In the genomic region with DNA sequence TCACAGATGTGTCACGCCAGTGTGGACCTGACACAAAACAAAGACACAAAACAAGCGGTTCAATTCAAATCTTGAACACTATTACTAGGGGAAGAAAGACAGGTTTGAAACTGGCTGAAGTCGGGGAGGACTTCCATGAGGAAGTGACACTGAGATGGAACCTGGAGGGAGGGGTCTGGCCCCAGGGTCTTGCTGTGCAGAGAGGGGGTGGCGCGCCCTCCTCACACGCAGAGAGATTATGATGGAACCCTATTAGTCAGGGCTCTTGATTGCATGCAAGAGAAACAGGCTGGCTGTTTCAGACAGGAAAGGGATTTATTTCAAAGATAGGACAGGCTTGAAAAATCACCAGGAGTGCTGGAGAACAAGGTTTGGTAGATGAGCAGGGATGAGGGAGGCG, we compare ENCODE assay signal across 20 cellular contexts.
DNase-seq lines count a peak whose midpoint lies in the region; ATAC-seq, FAIRE-seq and TF ChIP-seq lines count a peak whose summit lies in the region.
"Had no signal": no experiment of that assay in that cellular context is flagged by ENCODE, and none has a peak within 500 bp of the region (broad histone marks: within the 10 kb centered on the region; RNA-seq: fewer than 3 reads in every experiment).

No MANE protein-coding gene starts in this region.

- peak; percentile 11 for DNase-seq in activated CD8-positive, alpha-beta T cell treated with anti-CD3 and anti-CD28 coated beads, Interleukin-2, amount 10 ng/mL, durations not matched to agents 7 days and 5 days
- DNase-seq in activated CD8-positive, alpha-beta T cell treated with anti-CD3 and anti-CD28 coated beads for 36 hours, result no peak
- DNase-seq in H1 (ENCODE audit: low read depth in 1 of 2, low spot score in 2 of 2) (no peak), stomach (peak; percentile 8), cortex of kidney (lab: John Stamatoyannopoulos, UW) (no peak)
- DNase-seq in activated effector memory CD4-positive, alpha-beta T cell treated with Interleukin-2 at 50 U/mL for 16 hours, result no peak
- DNase-seq: Caco-2, HFFc6, IMR-90, Kasumi-1, NCI-H1436, NCI-H2081, NCI-H510A treated with DMSO at 0.1 percent for 48 hours, OCI-M1 had no signal

- H4K20me1 ChIP-seq in Loucy (ENCODE audit: insufficient read depth, low read length, poor library complexity, severe bottlenecking), result no peaks in the 10 kb centered on the region
- H4K20me1 ChIP-seq in H1 (replicated peaks in 1 of 2; ENCODE audit: control insufficient read depth in 1 of 2, insufficient read depth in 2 of 2, low read length in 2 of 2), result no peaks in the 10 kb centered on the region

- no peak overlapping the region for H3K27ac ChIP-seq in H1 (ENCODE audit: low read depth, low read length)
- H3K27ac ChIP-seq in stomach, result no peak overlapping the region
- H3K27ac ChIP-seq: RWPE1, SJSA1 had no signal

- no peaks in the 10 kb centered on the region for H3K9me2 ChIP-seq in Loucy (replicated peaks; ENCODE audit: low read depth, low read length)

- H3K23ac ChIP-seq in H1 (ENCODE audit: insufficient read length), result no peak overlapping the region

- H3K56ac ChIP-seq in H1 (replicated peaks; ENCODE audit: insufficient read length, low read depth, low read length), result no peak overlapping the region

- H4K8ac ChIP-seq in H1 (ENCODE audit: extremely low read depth, insufficient read depth, low read length), result no peak overlapping the region

- H2AK5ac ChIP-seq in H1 (ENCODE audit: low read depth, low read length), result no peak overlapping the region

- no peak overlapping the region for H4K5ac ChIP-seq in H1 (ENCODE audit: insufficient read length, low read depth, low read length)

- no peak overlapping the region for H3K27ac Mint-ChIP-seq in activated CD8-positive, alpha-beta T cell treated with anti-CD3 and anti-CD28 coated beads, Interleukin-2, amount 10 ng/mL, durations not matched to agents 7 days and 5 days
- H3K27ac Mint-ChIP-seq in activated CD8-positive, alpha-beta T cell treated with anti-CD3 and anti-CD28 coated beads for 36 hours, result no peak overlapping the region
- H3K27ac Mint-ChIP-seq: HFFc6 had no signal

- no peak for ATAC-seq in activated CD8-positive, alpha-beta T cell treated with anti-CD3 and anti-CD28 coated beads, Interleukin-2, amount 10 ng/mL, durations not matched to agents 7 days and 5 days
- ATAC-seq in activated CD8-positive, alpha-beta T cell treated with anti-CD3 and anti-CD28 coated beads for 36 hours, result no peak
- ATAC-seq in GM21529 (IDR thresholded peaks at IDR 0.05; ENCODE audit: unreplicated experiment), result no peak
- ATAC-seq: GM12878 had no signal

- no peak overlapping the region; the same call in 1 of the 2 replicates for H3K18ac ChIP-seq in H1 (ENCODE audit: extremely low read depth, low read length)

- H3K4me1 ChIP-seq in Loucy (ENCODE audit: insufficient read depth, low read length, poor library complexity, severe bottlenecking), result peaks cover 25% of the 10 kb centered on the region
- peaks cover 0 to 7% (median 2%) of the 10 kb centered on the region in 4 experiments; a peak in 2 of 7 replicates for H3K4me1 ChIP-seq in H1 (replicated peaks in 1 of 4; ENCODE audit: control insufficient read depth in 3 of 4, insufficient read depth in 4 of 4, low read length in 3 of 4)
- H3K4me1 ChIP-seq in stomach, result no peaks in the 10 kb centered on the region
- H3K4me1 ChIP-seq: Caco-2, SJSA1 had no signal

- no peaks in the 10 kb centered on the region for H3K36me3 Mint-ChIP-seq in activated CD8-positive, alpha-beta T cell treated with anti-CD3 and anti-CD28 coated beads, Interleukin-2, amount 10 ng/mL, durations not matched to agents 7 days and 5 days (ENCODE audit: low read depth)
- no peaks in the 10 kb centered on the region for H3K36me3 Mint-ChIP-seq in activated CD8-positive, alpha-beta T cell treated with anti-CD3 and anti-CD28 coated beads for 36 hours (ENCODE audit: low read depth)

- peaks cover 14% of the 10 kb centered on the region for H3K27me3 Mint-ChIP-seq in activated CD8-positive, alpha-beta T cell treated with anti-CD3 and anti-CD28 coated beads, Interleukin-2, amount 10 ng/mL, durations not matched to agents 7 days and 5 days (ENCODE audit: low read depth)
- H3K27me3 Mint-ChIP-seq in activated CD8-positive, alpha-beta T cell treated with anti-CD3 and anti-CD28 coated beads for 36 hours, result no peaks in the 10 kb centered on the region

- CTCF ChIA-PET in activated CD8-positive, alpha-beta T cell treated with anti-CD3 and anti-CD28 coated beads, Interleukin-2, amount 10 ng/mL, durations not matched to agents 7 days and 5 days (lab: Charles Lee), result no interaction called here
- CTCF ChIA-PET in activated CD8-positive, alpha-beta T cell treated with anti-CD3 and anti-CD28 coated beads for 36 hours (lab: Charles Lee), result no interaction called here
- CTCF ChIA-PET in H1 (lab: Charles Lee; ENCODE audit: partially characterized antibody), result interaction anchor here (1.3 to 1.4 kb wide), 2 partner anchors 13 to 55 kb away, joined by 3 to 6 read pairs; no protein-coding TSS in a partner anchor

- H3K14ac ChIP-seq in H1 (ENCODE audit: insufficient read length), result no peak overlapping the region

- H3K4me2 ChIP-seq in Loucy (ENCODE audit: low read depth, low read length, poor library complexity, severe bottlenecking) (no peak overlapping the region), H1 (ENCODE audit: insufficient read depth in 1 of 2, low read depth in 2 of 2, low read length in 2 of 2) (no peak overlapping the region)

- intact Hi-C loops in activated CD8-positive, alpha-beta T cell treated with anti-CD3 and anti-CD28 coated beads for 36 hours (cut with micrococcal nuclease), result no loop called here
- intact Hi-C loops in stomach (cut with DNase I; ENCODE audit: low total_unique reads), result no loop called here

- no peaks in the 10 kb centered on the region for H3K27me3 ChIP-seq in Loucy (ENCODE audit: insufficient read depth, low read length, poor library complexity, severe bottlenecking)
- no peaks in the 10 kb centered on the region for H3K27me3 ChIP-seq in H1 (replicated peaks in 1 of 4; ENCODE audit: control insufficient read depth in 3 of 4, extremely low read depth in 1 of 4, insufficient read depth in 3 of 4, low read length in 3 of 4)
- H3K27me3 ChIP-seq in stomach, result no peaks in the 10 kb centered on the region
- H3K27me3 ChIP-seq: SJSA1 had no signal

- H3K9me3 ChIP-seq in Loucy (ENCODE audit: insufficient read depth, low read depth, low read length) (no peaks in the 10 kb centered on the region), H1 (ENCODE audit: insufficient read depth in 2 of 2, low read depth in 1 of 2, low read length in 1 of 2) (no peaks in the 10 kb centered on the region; a peak in 1 of 4 replicates), stomach (no peaks in the 10 kb centered on the region)
- H3K9me3 ChIP-seq: Caco-2, SJSA1 had no signal

- no peak overlapping the region for H4K91ac ChIP-seq in H1 (replicated peaks; ENCODE audit: insufficient read length, low read length)

- H3F3A ChIP-seq in Loucy (ENCODE audit: low read depth), result no peaks in the 10 kb centered on the region

- TF ChIP-seq EP300 in H1 (IDR thresholded peaks at IDR 0.05; ENCODE audit: borderline replicate concordance in 1 of 2, low read depth in 2 of 2, low read length in 2 of 2), result no peak
- no peak for TF ChIP-seq EP300 in stomach (IDR thresholded peaks at IDR 0.05)

- no peaks in the 10 kb centered on the region for H3K36me3 ChIP-seq in Loucy (ENCODE audit: insufficient read depth, low read length)
- no peaks in the 10 kb centered on the region for H3K36me3 ChIP-seq in H1 (ENCODE audit: control insufficient read depth in 2 of 4, insufficient read depth in 4 of 4, low read length in 3 of 4)
- no peaks in the 10 kb centered on the region for H3K36me3 ChIP-seq in stomach
- H3K36me3 ChIP-seq: SJSA1 had no signal

- no peak overlapping the region for H2BK5ac ChIP-seq in H1 (ENCODE audit: low read depth, low read length)

- no peak overlapping the region for H2BK12ac ChIP-seq in H1 (ENCODE audit: low read depth, low read length)

- H3K4me3 Mint-ChIP-seq in activated CD8-positive, alpha-beta T cell treated with anti-CD3 and anti-CD28 coated beads, Interleukin-2, amount 10 ng/mL, durations not matched to agents 7 days and 5 days, result no peak overlapping the region
- no peak overlapping the region for H3K4me3 Mint-ChIP-seq in activated CD8-positive, alpha-beta T cell treated with anti-CD3 and anti-CD28 coated beads for 36 hours
- H3K4me3 Mint-ChIP-seq: HFFc6 had no signal

- H3K9ac ChIP-seq in Loucy (ENCODE audit: low read depth, low read length, poor library complexity, severe bottlenecking) (no peak overlapping the region), H1 (replicated peaks in 1 of 4; ENCODE audit: extremely low read depth in 1 of 4, low read depth in 3 of 4, low read length in 3 of 4) (no peak overlapping the region)

- H3K9me3 Mint-ChIP-seq in activated CD8-positive, alpha-beta T cell treated with anti-CD3 and anti-CD28 coated beads, Interleukin-2, amount 10 ng/mL, durations not matched to agents 7 days and 5 days (ENCODE audit: insufficient read depth), result no peaks in the 10 kb centered on the region
- H3K9me3 Mint-ChIP-seq in activated CD8-positive, alpha-beta T cell treated with anti-CD3 and anti-CD28 coated beads for 36 hours, result no peaks in the 10 kb centered on the region
- H3K9me3 Mint-ChIP-seq: HFFc6 had no signal

- no peaks in the 10 kb centered on the region for H3K79me1 ChIP-seq in H1 (ENCODE audit: low read depth, low read length)

- TF ChIP-seq POLR2A in H1 (IDR thresholded peaks at IDR 0.05; ENCODE audit: control extremely low read depth in 1 of 2, low read depth in 2 of 2, low read length in 2 of 2) (no peak), stomach (IDR thresholded peaks at IDR 0.05) (no peak)

- H3K4ac ChIP-seq in H1 (replicated peaks; ENCODE audit: insufficient read length, low read depth, low read length), result no peak overlapping the region

- TF ChIP-seq RAD21 in H1 (IDR thresholded peaks at IDR 0.05 in 1 of 2, conservative IDR thresholded peaks at IDR 0.05 in 1 of 2; ENCODE audit: low read depth in 2 of 2, low read length in 2 of 2), result no peak

- H3K4me1 Mint-ChIP-seq in activated CD8-positive, alpha-beta T cell treated with anti-CD3 and anti-CD28 coated beads, Interleukin-2, amount 10 ng/mL, durations not matched to agents 7 days and 5 days (ENCODE audit: low read depth), result peaks cover 24% of the 10 kb centered on the region
- H3K4me1 Mint-ChIP-seq in activated CD8-positive, alpha-beta T cell treated with anti-CD3 and anti-CD28 coated beads for 36 hours (ENCODE audit: low read depth), result peaks cover 3% of the 10 kb centered on the region

- POLR2A ChIA-PET in activated CD8-positive, alpha-beta T cell treated with anti-CD3 and anti-CD28 coated beads, Interleukin-2, amount 10 ng/mL, durations not matched to agents 7 days and 5 days (lab: Charles Lee), result no interaction called here
- POLR2A ChIA-PET in activated CD8-positive, alpha-beta T cell treated with anti-CD3 and anti-CD28 coated beads for 36 hours (lab: Charles Lee), result no interaction called here
- POLR2A ChIA-PET in H1 (lab: Charles Lee; ENCODE audit: partially characterized antibody), result no interaction called here

- FAIRE-seq in H1 (lab: Jason Lieb, UNC), result no peak
- FAIRE-seq: GM12878, GM18507 had no signal

- no peak overlapping the region for H3K4me3 ChIP-seq in Loucy (ENCODE audit: low read length, poor library complexity, severe bottlenecking)
- H3K4me3 ChIP-seq in H1 (ENCODE audit: extremely low read depth in 1 of 4, insufficient read depth in 2 of 4, low read depth in 3 of 4, low read length in 4 of 4), result no peak overlapping the region
- no peak overlapping the region for H3K4me3 ChIP-seq in stomach
- H3K4me3 ChIP-seq: GM12878, SJSA1 had no signal

- peak overlapping the region; percentile 34; the same call in 1 of the 2 replicates for H2BK20ac ChIP-seq in H1 (ENCODE audit: low read length)

- WGBS in H1 (ENCODE audit: extremely low coverage in 1 of 2, insufficient coverage in 1 of 2, insufficient read length in 1 of 2, insufficient replicate concordance in 2 of 2, low coverage in 1 of 2, low lambda C conversion rate in 2 of 2, missing lambda C conversion rate in 1 of 2), 2 experiments, result 88% methylated on average over 7 of the region's 7 CpGs; no CpG with 5 or more reads in 1 of the 2 experiments
- 84 to 91% (median 88%) methylated on average over 7 of the region's 7 CpGs for WGBS in stomach, 5 donors

- H2AFZ ChIP-seq in Loucy (ENCODE audit: low read length) (peak overlapping the region; percentile 25; the same call in 1 of the 2 replicates), H1 (ENCODE audit: low read length) (no peak overlapping the region)

- TF ChIP-seq CTCF in activated CD8-positive, alpha-beta T cell treated with anti-CD3 and anti-CD28 coated beads for 36 hours (IDR thresholded peaks at IDR 0.05), result no peak
- TF ChIP-seq CTCF in Loucy (conservative IDR thresholded peaks at IDR 0.05; ENCODE audit: low read length) (no peak), H1 (IDR thresholded peaks at IDR 0.05; ENCODE audit: control extremely low read depth in 1 of 3, insufficient read depth in 1 of 3, low read depth in 1 of 3, low read length in 3 of 3) (no peak), stomach (IDR thresholded peaks at IDR 0.05) (no peak)

- H2BK15ac ChIP-seq in H1 (ENCODE audit: low read length), result 0 out of 2 replicates have a peak overlapping the region, but pooled peaks have one; percentile 24

- H3K79me2 ChIP-seq in Loucy (ENCODE audit: insufficient read depth, low read length) (no peaks in the 10 kb centered on the region), H1 (ENCODE audit: control insufficient read depth in 1 of 2, insufficient read depth in 2 of 2, low read length in 2 of 2) (no peaks in the 10 kb centered on the region)

- H2BK120ac ChIP-seq in H1 (replicated peaks; ENCODE audit: low read depth, low read length), result no peak overlapping the region

- no peaks in the 10 kb centered on the region for H3K23me2 ChIP-seq in H1 (ENCODE audit: low read depth, low read length)

Comparison
In these comparisons a context has a peak if more than half of its experiments do, and no peak if none do; other contexts are left out.
1. DNase-seq: peak in activated CD8-positive, alpha-beta T cell treated with anti-CD3 and anti-CD28 coated beads, Interleukin-2, amount 10 ng/mL, durations not matched to agents 7 days and 5 days (single experiment) and stomach (single experiment); none in activated CD8-positive, alpha-beta T cell treated with anti-CD3 and anti-CD28 coated beads for 36 hours (single experiment), H1 (0 of 2), cortex of kidney (single experiment) and activated effector memory CD4-positive, alpha-beta T cell treated with Interleukin-2 at 50 U/mL for 16 hours (single experiment).